In genomic region chrX:32520789-32521188, GRCh38 we compare ENCODE assay signal across 22 cellular contexts.
"Had no signal": no experiment of that assay in that cellular context is flagged by ENCODE, and none has a peak within 500 bp of the region (broad histone marks: within the 10 kb centered on the region; RNA-seq: fewer than 3 reads in every experiment).

No MANE protein-coding gene starts in this region.

- FAIRE-seq: islet of Langerhans had no signal

- H3K4me2 ChIP-seq: smooth muscle cell had no signal

- ATAC-seq: gastroesophageal sphincter; natural killer cell treated with Interleukin-12 subunit alpha and Interleukin-12 subunit beta and Interleukin-15 and Interleukin-18, amount 100 ng/mL, for 72 hours had no signal

- H3K9me3 ChIP-seq: gastroesophageal sphincter, sigmoid colon, testis, vagina had no signal

- H3K36me3 ChIP-seq: gastroesophageal sphincter, sigmoid colon, vagina had no signal

- H3K27me3 ChIP-seq: gastroesophageal sphincter, sigmoid colon, testis, vagina had no signal

- H3K4me3 ChIP-seq: coronary artery, gastroesophageal sphincter, sigmoid colon, smooth muscle cell, testis, vagina had no signal

- H3K27ac ChIP-seq: coronary artery, gastroesophageal sphincter, sigmoid colon, testis, vagina had no signal

- DNase-seq: activated CD4-positive, alpha-beta T cell treated with anti-CD3 and anti-CD28 coated beads for 4 hours; activated CD4-positive, alpha-beta T cell treated with anti-CD3 and anti-CD28 coated beads, Interleukin-2, amount 50 U/mL, for 48 hours; activated CD4-positive, CD25-positive, alpha-beta regulatory T cell; activated effector memory CD4-positive, alpha-beta T cell treated with anti-CD3 and anti-CD28 coated beads, Interleukin-2, amount 50 U/mL, for 16 hours; activated naive CD4-positive, alpha-beta T cell treated with anti-CD3 and anti-CD28 coated beads, Interleukin-2, amount 10 ng/mL, durations not matched to agents 7 days and 5 days; cerebellar nuclear complex; endodermal cell; head of caudate nucleus; hypothalamus; retina; sigmoid colon; stimulated activated CD4-positive, alpha-beta T cell treated with anti-CD3 and anti-CD28 coated beads, Interleukin-2, amount 100 ng/mL, for 48 hours; stimulated activated CD8-positive, alpha-beta memory T cell treated with anti-CD3 and anti-CD28 coated beads, Interleukin-4, amount 100 ng/mL, for 48 hours; stimulated activated naive B cell treated with anti-CD40 and anti-IgM and Interleukin-4, amounts not matched to agents 10 μg/mL and 1 μg/mL and 100 μg/mL, for 72 hours; testis; trophoblast cell had no signal
